Comparison of ENCODE assay signal across 9 cellular contexts in the genomic region with DNA sequence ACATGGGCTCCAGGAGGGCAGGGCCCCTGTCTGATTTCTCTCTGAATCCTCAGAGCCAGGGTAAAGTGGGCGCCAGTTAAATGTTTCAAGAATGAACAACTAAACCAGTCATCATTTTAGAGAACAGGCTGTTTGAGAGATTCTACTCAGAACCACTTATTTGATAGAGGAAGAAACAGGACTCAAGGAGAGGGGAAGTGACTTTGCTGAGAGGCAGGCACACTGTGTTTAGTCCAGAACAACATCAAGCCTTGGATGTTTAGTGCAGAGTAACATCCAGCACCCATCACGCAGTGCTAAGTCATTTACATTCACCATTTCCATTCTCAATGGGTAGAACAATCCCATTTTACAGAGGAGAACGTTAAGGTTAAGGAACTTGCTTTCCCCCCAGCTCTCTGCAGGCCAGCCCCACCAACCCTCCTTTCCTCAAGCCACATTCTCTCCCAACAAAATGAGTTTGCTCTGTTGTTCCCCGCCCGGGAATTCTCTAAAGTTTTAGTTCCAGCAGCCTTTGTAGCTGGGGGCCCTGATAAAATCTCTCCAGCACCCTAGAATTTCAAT. TPM values are rescaled to one million over a fixed set of nuclear protein-coding genes. Genes with fewer than 3 reads are reported as not detected.
A peak's percentile ranks its signal among the peaks of the same experiment; 100 is the strongest.
DNase-seq lines count a peak whose midpoint lies in the region; ATAC-seq and TF ChIP-seq lines count a peak whose summit lies in the region.
"Had no signal": no experiment of that assay in that cellular context is flagged by ENCODE, and none has a peak within 500 bp of the region (broad histone marks: within the 10 kb centered on the region; RNA-seq: fewer than 3 reads in every experiment).

No MANE protein-coding gene starts in this region.

- intact Hi-C loops in heart right ventricle (cut with DNase I) = no loop called here
- intact Hi-C loops in cardiac septum (cut with DNase I) = no loop called here

- H3K4me1 ChIP-seq in heart right ventricle = peaks cover 0 to 18% (median 13%) of the 10 kb centered on the region in 9 donors
- H3K4me1 ChIP-seq in mononuclear cell (ENCODE audit: insufficient read depth, low read length) = peaks cover 19% of the 10 kb centered on the region
- peaks cover 0 to 42% of the 10 kb centered on the region in 2 experiments; a peak in 2 of 4 replicates for H3K4me1 ChIP-seq in SK-N-SH (ENCODE audit: control insufficient read depth in 1 of 2, insufficient read depth in 2 of 2, low read depth in 1 of 2, low read length in 1 of 2)

- peaks cover 11% of the 10 kb centered on the region for H3K4me1 Mint-ChIP-seq in activated naive CD8-positive, alpha-beta T cell treated with anti-CD3 and anti-CD28 coated beads for 36 hours
- H3K4me1 Mint-ChIP-seq in type B pancreatic cell (ENCODE audit: unreplicated experiment) = peaks cover 14% of the 10 kb centered on the region

- peaks cover 4% of the 10 kb centered on the region for H3K27me3 Mint-ChIP-seq in activated naive CD8-positive, alpha-beta T cell treated with anti-CD3 and anti-CD28 coated beads for 36 hours
- peaks cover 26% of the 10 kb centered on the region for H3K27me3 Mint-ChIP-seq in type B pancreatic cell

- H3K27ac ChIP-seq in heart right ventricle (no peak overlapping the region), SK-N-SH (ENCODE audit: low read depth in 2 of 2, low read length in 1 of 2) (peak overlapping the region in 1 of 2 experiments; percentile 99; a peak in 1 of 4 replicates)

- no peak for TF ChIP-seq EP300 in SK-N-SH (IDR thresholded peaks at IDR 0.05; ENCODE audit: borderline replicate concordance in 1 of 2, low read depth in 1 of 2, low read length in 1 of 2)

- no peak for TF ChIP-seq CTCF in heart right ventricle (IDR thresholded peaks at IDR 0.05)
- no peak for TF ChIP-seq CTCF in type B pancreatic cell (conservative IDR thresholded peaks at IDR 0.05)
- TF ChIP-seq CTCF in SK-N-SH (IDR thresholded peaks at IDR 0.05) = no peak

- CTCF ChIA-PET in SK-N-SH (lab: Yijun Ruan, JAX) = no interaction called here

- no peak overlapping the region for H2AFZ ChIP-seq in SK-N-SH (ENCODE audit: low read depth)

- H3K4me3 ChIP-seq in heart right ventricle (peak overlapping the region in 9 of 10 donors; percentile 64 to 97 (median 79)), mononuclear cell (ENCODE audit: low read length) (peak overlapping the region; percentile 67), SK-N-SH (ENCODE audit: low read depth in 2 of 2, low read length in 1 of 2) (no peak overlapping the region)

- no peak overlapping the region for H3K4me2 ChIP-seq in SK-N-SH

- POLR2A ChIA-PET in SK-N-SH (lab: Yijun Ruan, JAX) = no interaction called here

- H3K9me3 ChIP-seq in heart right ventricle (no peaks in the 10 kb centered on the region), mononuclear cell (ENCODE audit: low read depth, low read length) (no peaks in the 10 kb centered on the region), SK-N-SH (no peaks in the 10 kb centered on the region)

- H3K4me3 Mint-ChIP-seq in activated naive CD8-positive, alpha-beta T cell treated with anti-CD3 and anti-CD28 coated beads for 36 hours = peak overlapping the region; percentile 79
- peak overlapping the region; percentile 85 for H3K4me3 Mint-ChIP-seq in type B pancreatic cell

- H4K20me1 ChIP-seq in SK-N-SH (ENCODE audit: insufficient read depth) = no peaks in the 10 kb centered on the region

- H3K27ac Mint-ChIP-seq in activated naive CD8-positive, alpha-beta T cell treated with anti-CD3 and anti-CD28 coated beads for 36 hours = no peak overlapping the region
- no peak overlapping the region for H3K27ac Mint-ChIP-seq in type B pancreatic cell

- no peaks in the 10 kb centered on the region for H3K79me2 ChIP-seq in SK-N-SH (ENCODE audit: insufficient read depth)

- no peak overlapping the region for H3K9ac ChIP-seq in SK-N-SH

- 87 to 93% methylated on average over 5 of the region's 5 CpGs for WGBS in heart right ventricle, 2 donors
- WGBS in SK-N-SH (ENCODE audit: low lambda C conversion rate) = 52% methylated on average over 5 of the region's 5 CpGs

- ATAC-seq in heart right ventricle = no peak
- no peak for ATAC-seq in GM18511 (IDR thresholded peaks at IDR 0.05; ENCODE audit: unreplicated experiment)

- no peak for DNase-seq in heart right ventricle
- DNase-seq in cardiac septum (ENCODE audit: low spot score) = no peak
- DNase-seq in activated naive CD8-positive, alpha-beta T cell treated with anti-CD3 and anti-CD28 coated beads for 36 hours = no peak
- DNase-seq in type B pancreatic cell (ENCODE audit: extremely low spot score, unreplicated experiment) = no peak
- DNase-seq in SK-N-SH = no peak
- DNase-seq in NK-92 treated with Interleukin-12 subunit alpha and Interleukin-12 subunit beta, amount 100 ng/mL, for 24 hours (lab: John Stamatoyannopoulos, UW) = no peak
- DNase-seq: activated effector memory CD4-positive, alpha-beta T cell treated with Interleukin-2 at 50 U/mL for 16 hours had no signal

- H3K27me3 ChIP-seq in heart right ventricle = no peaks in the 10 kb centered on the region
- no peaks in the 10 kb centered on the region for H3K27me3 ChIP-seq in mononuclear cell (ENCODE audit: insufficient read depth, low read length)
- no peaks in the 10 kb centered on the region for H3K27me3 ChIP-seq in SK-N-SH (ENCODE audit: insufficient read depth)

- H3K36me3 ChIP-seq in heart right ventricle (peaks cover 0 to 2% (median 0%) of the 10 kb centered on the region in 9 donors), SK-N-SH (replicated peaks in 1 of 2; ENCODE audit: control insufficient read depth in 1 of 2, insufficient read depth in 2 of 2, low read length in 1 of 2) (no peaks in the 10 kb centered on the region)

- H3F3A ChIP-seq in SK-N-SH (replicated peaks; ENCODE audit: insufficient read depth) = no peaks in the 10 kb centered on the region

- H3K36me3 Mint-ChIP-seq in activated naive CD8-positive, alpha-beta T cell treated with anti-CD3 and anti-CD28 coated beads for 36 hours = peaks cover 2% of the 10 kb centered on the region
- no peaks in the 10 kb centered on the region for H3K36me3 Mint-ChIP-seq in type B pancreatic cell

- no peak for TF ChIP-seq RAD21 in SK-N-SH (IDR thresholded peaks at IDR 0.05; ENCODE audit: low read length)

- no peaks in the 10 kb centered on the region for H3K9me2 ChIP-seq in SK-N-SH

- H3K9me3 Mint-ChIP-seq in activated naive CD8-positive, alpha-beta T cell treated with anti-CD3 and anti-CD28 coated beads for 36 hours = no peaks in the 10 kb centered on the region
- no peaks in the 10 kb centered on the region for H3K9me3 Mint-ChIP-seq in type B pancreatic cell

TF ChIP-seq in SK-N-SH, 30 proteins besides CTCF, POLR2A, EP300 and RAD21:
- no peak for TF ChIP-seq SIN3A (IDR thresholded peaks at IDR 0.05; ENCODE audit: borderline replicate concordance, low read depth, low read length)

RNA-seq across cellular contexts. Expression of gene NMNAT3, which starts 1.1 kb away (rescaled TPM):
- total RNA-seq in heart right ventricle (10 to 100 TPM in 9 of 10 donors, 1 to 10 TPM in 1; 7.6 to 15.3 (median 12.9) TPM), cardiac septum (9.7 TPM), mononuclear cell (1.5 TPM), type B pancreatic cell (ENCODE audit: low replicate concordance) (7.1 and 9.1 TPM in 2 replicates)
- polyA plus RNA-seq in heart right ventricle (1 to 10 TPM; 6.2 to 8.0 TPM), SK-N-SH (2012; rRNA removed) (not detected in 2 replicates)
- 1 to 10 TPM; 3.6 to 5.5 TPM for total RNA-seq in activated naive CD8-positive, alpha-beta T cell treated with anti-CD3 and anti-CD28 coated beads for 36 hours
- polyA plus RNA-seq in SK-N-SH (2012; cell fraction: cytosol; rRNA removed) = not detected in 2 replicates
- polyA plus RNA-seq in SK-N-SH (2012; cell fraction: nucleus; rRNA removed) = not detected in 2 replicates

Comparison
In these comparisons a context has a peak if more than half of its experiments do, and no peak if none do; other contexts are left out.
1. H3K4me3 ChIP-seq: peak in heart right ventricle (9 of 10) and mononuclear cell (single experiment); none in SK-N-SH (0 of 2).